ENCODE assay signal across 8 cellular contexts in the genomic region with DNA sequence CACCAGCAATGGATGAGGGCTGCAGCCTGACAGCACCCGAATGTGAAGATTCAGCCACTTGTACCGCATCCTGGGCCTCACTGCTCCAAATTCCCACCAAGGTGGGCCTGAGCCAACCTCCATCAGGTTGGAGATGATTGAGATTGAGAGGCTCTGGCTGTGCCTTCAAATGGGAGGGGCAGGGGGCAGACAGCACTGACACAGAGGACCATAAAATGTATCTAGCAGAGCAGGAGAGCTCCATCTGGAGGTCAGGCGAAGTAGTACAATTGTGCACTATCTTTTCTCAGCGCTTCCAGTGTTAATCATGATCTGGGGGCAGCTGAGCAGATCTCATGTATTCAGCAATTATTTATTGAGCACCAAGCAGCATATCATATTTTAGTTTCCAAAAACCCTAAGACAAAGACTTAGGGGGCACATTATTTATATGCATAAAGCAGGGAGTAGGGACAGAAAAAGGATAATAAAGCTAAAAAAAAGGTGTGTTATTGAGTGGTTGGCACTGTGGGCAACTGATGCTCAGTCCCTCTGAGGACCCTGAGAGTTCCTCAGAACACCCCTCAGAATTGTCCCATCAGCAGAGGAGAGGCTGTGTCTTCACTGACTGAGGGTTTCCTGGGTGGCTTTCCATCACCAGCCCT. TPM values are rescaled to one million over a fixed set of nuclear protein-coding genes. Genes with fewer than 3 reads are reported as not detected.
A peak's percentile ranks its signal among the peaks of the same experiment; 100 is the strongest.
DNase-seq lines count a peak whose midpoint lies in the region; ATAC-seq, FAIRE-seq and TF ChIP-seq lines count a peak whose summit lies in the region.

No MANE protein-coding gene starts in this region.

- no peaks in the 10 kb centered on the region for H4K20me1 ChIP-seq in SU-DHL-6 (ENCODE audit: low read depth, low read length)
- H4K20me1 ChIP-seq in astrocyte (ENCODE audit: insufficient read depth, low read length): no peaks in the 10 kb centered on the region

- H3F3A ChIP-seq in SU-DHL-6 (ENCODE audit: insufficient read depth): no peaks in the 10 kb centered on the region

- H3K4me2 ChIP-seq in SU-DHL-6 (ENCODE audit: low read depth, low read length, poor library complexity, severe bottlenecking): no peak overlapping the region
- H3K4me2 ChIP-seq in astrocyte (ENCODE audit: low read length): no peak overlapping the region

- DNase-seq in GM12864 (ENCODE audit: low read depth): peak; percentile 27
- peak; percentile 51 for DNase-seq in HuH-7.5 (ENCODE audit: low spot score)
- no peak for DNase-seq in astrocyte (ENCODE audit: low read depth)
- DNase-seq in stimulated activated CD4-positive, alpha-beta T cell treated with anti-CD3 and anti-CD28 coated beads, Interleukin-4, amount 100 ng/mL, for 48 hours (ENCODE audit: low read depth in 2 of 2): peak; percentile 45 to 52
- no peak for DNase-seq in coronary artery (ENCODE audit: low spot score)

- no peaks in the 10 kb centered on the region for H3K27me3 ChIP-seq in SU-DHL-6 (ENCODE audit: low read length)
- no peaks in the 10 kb centered on the region for H3K27me3 ChIP-seq in astrocyte (ENCODE audit: insufficient read depth, low read length)

- no peak overlapping the region for H3K27ac Mint-ChIP-seq in astrocyte (ENCODE audit: unreplicated experiment)

- H3K9me3 Mint-ChIP-seq in astrocyte (ENCODE audit: unreplicated experiment): no peaks in the 10 kb centered on the region

- H3K9me3 ChIP-seq in SU-DHL-6 (ENCODE audit: insufficient read depth, low read length) (no peaks in the 10 kb centered on the region), astrocyte (ENCODE audit: insufficient read depth, low read depth, low read length) (no peaks in the 10 kb centered on the region)

- H3K79me2 ChIP-seq in SU-DHL-6 (ENCODE audit: insufficient read depth, low read length) (no peaks in the 10 kb centered on the region), astrocyte (ENCODE audit: insufficient read depth, low read length) (no peaks in the 10 kb centered on the region)

- H3K4me1 Mint-ChIP-seq in astrocyte (ENCODE audit: low read depth, unreplicated experiment): peaks cover 21% of the 10 kb centered on the region

- peaks cover 2% of the 10 kb centered on the region for H3K36me3 Mint-ChIP-seq in astrocyte (ENCODE audit: low read depth, unreplicated experiment)

- peak; percentile 70 for ATAC-seq in GM21723 (IDR thresholded peaks at IDR 0.05; ENCODE audit: unreplicated experiment)

- FAIRE-seq in astrocyte (lab: Jason Lieb, UNC): peak; percentile 43
- peak; percentile 17 for FAIRE-seq in islet of Langerhans (lab: Jason Lieb, UNC)

- H3K9ac ChIP-seq in SU-DHL-6 (ENCODE audit: low read length): no peak overlapping the region
- no peak overlapping the region for H3K9ac ChIP-seq in astrocyte (ENCODE audit: low read length)

- H3K9me2 ChIP-seq in SU-DHL-6 (replicated peaks; ENCODE audit: insufficient read depth, low read length): no peaks in the 10 kb centered on the region

- peaks cover 11% of the 10 kb centered on the region for H3K4me1 ChIP-seq in astrocyte (ENCODE audit: insufficient read depth, low read length)

- no peak overlapping the region for H3K4me3 ChIP-seq in GM12864 (ENCODE audit: low read depth, low read length)
- no peak overlapping the region for H3K4me3 ChIP-seq in SU-DHL-6 (ENCODE audit: insufficient read depth, low read length, poor library complexity, severe bottlenecking)
- no peak overlapping the region for H3K4me3 ChIP-seq in astrocyte (ENCODE audit: insufficient read depth, low read depth, low read length)
- no peak overlapping the region for H3K4me3 ChIP-seq in coronary artery

- H2AFZ ChIP-seq in SU-DHL-6 (ENCODE audit: low read depth, low read length, severe bottlenecking) (no peak overlapping the region), astrocyte (ENCODE audit: low read depth, low read length) (no peak overlapping the region)

- H3K4me3 Mint-ChIP-seq in astrocyte (ENCODE audit: unreplicated experiment): no peak overlapping the region

- TF ChIP-seq CTCF in GM12864 (IDR thresholded peaks at IDR 0.05; ENCODE audit: low read depth, low read length, missing control alignments): peak; percentile 79
- TF ChIP-seq CTCF in SU-DHL-6 (IDR thresholded peaks at IDR 0.05; ENCODE audit: insufficient read depth, low read length, poor library complexity, severe bottlenecking): peak; percentile 74
- peak; percentile 66 for TF ChIP-seq CTCF in astrocyte (IDR thresholded peaks at IDR 0.05; ENCODE audit: insufficient read depth, low read depth, low read length)
- TF ChIP-seq CTCF in coronary artery (IDR thresholded peaks at IDR 0.05): no peak

- H3K27ac ChIP-seq in SU-DHL-6 (ENCODE audit: low read depth, low read length) (no peak overlapping the region), astrocyte (ENCODE audit: low read depth, low read length) (no peak overlapping the region), coronary artery (peak overlapping the region in 1 of 2 donors; percentile 26)

- H3K27me3 Mint-ChIP-seq in astrocyte (ENCODE audit: low read depth, unreplicated experiment): peaks cover 3% of the 10 kb centered on the region

- no peaks in the 10 kb centered on the region for H3K36me3 ChIP-seq in SU-DHL-6 (ENCODE audit: low read length)
- no peaks in the 10 kb centered on the region for H3K36me3 ChIP-seq in astrocyte (ENCODE audit: insufficient read depth, low read length)

RNA-seq across cellular contexts. Expression of gene C1QTNF7, which starts 31.6 kb away (rescaled TPM):
- not detected in 2 replicates for total RNA-seq in astrocyte

Comparison
In these comparisons a context has a peak if more than half of its experiments do, and no peak if none do; other contexts are left out.
1. DNase-seq: peak in GM12864 (single experiment), HuH-7.5 (single experiment) and stimulated activated CD4-positive, alpha-beta T cell treated with anti-CD3 and anti-CD28 coated beads, Interleukin-4, amount 100 ng/mL, for 48 hours (2 of 2); none in astrocyte (single experiment) and coronary artery (single experiment).